In the genomic region with DNA sequence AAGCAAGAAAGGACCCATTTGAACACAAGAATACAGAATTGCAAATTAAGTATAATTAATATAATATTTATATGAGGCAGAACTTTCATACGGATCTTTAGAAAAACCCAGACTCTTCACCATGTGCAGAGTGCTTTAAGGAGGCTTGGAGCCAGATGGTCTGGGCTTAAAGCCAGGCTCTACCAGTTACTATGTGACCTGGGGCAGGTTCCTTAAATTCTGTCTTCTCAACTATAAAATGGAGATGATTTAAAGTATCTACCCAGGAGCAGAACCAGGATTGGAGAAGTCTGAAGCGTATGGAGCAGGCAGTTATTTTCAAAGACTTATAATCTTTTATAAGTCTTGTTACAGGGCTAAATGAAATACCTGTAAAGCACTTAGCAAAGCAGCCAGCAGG, we compare ENCODE assay signal across 18 cellular contexts.
A peak's percentile ranks its signal among the peaks of the same experiment; 100 is the strongest.
DNase-seq lines count a peak whose midpoint lies in the region; ATAC-seq lines count a peak whose summit lies in the region.
"Had no signal": no experiment of that assay in that cellular context is flagged by ENCODE, and none has a peak within 500 bp of the region (broad histone marks: within the 10 kb centered on the region; RNA-seq: fewer than 3 reads in every experiment).

No MANE protein-coding gene starts in this region.

- no peak overlapping the region for H3K4me3 ChIP-seq in esophagus (ENCODE audit: low read depth in 1 of 2, low read length in 2 of 2)
- H3K4me3 ChIP-seq: adrenal gland had no signal

- no peaks in the 10 kb centered on the region for H3K4me1 ChIP-seq in esophagus (ENCODE audit: control insufficient read depth in 2 of 2, insufficient read depth in 2 of 2, low read length in 1 of 2)

- 35 to 40% methylated on average over 2 of the region's 2 CpGs for WGBS in esophagus, 2 donors

- ATAC-seq in HG02759 (IDR thresholded peaks at IDR 0.05; ENCODE audit: unreplicated experiment) (no peak), HG02852 (IDR thresholded peaks at IDR 0.05; ENCODE audit: unreplicated experiment) (no peak), HG02981 (IDR thresholded peaks at IDR 0.05; ENCODE audit: unreplicated experiment) (no peak)
- ATAC-seq: Panc1, T-helper 17 cell had no signal

- no peaks in the 10 kb centered on the region for H3K27me3 ChIP-seq in esophagus (ENCODE audit: control insufficient read depth in 1 of 2, insufficient read depth in 2 of 2, low read length in 2 of 2)
- H3K27me3 ChIP-seq: adrenal gland had no signal

- H3K36me3 ChIP-seq in esophagus (ENCODE audit: control insufficient read depth in 2 of 2, insufficient read depth in 2 of 2, low read length in 1 of 2), result no peaks in the 10 kb centered on the region
- H3K36me3 ChIP-seq: adrenal gland had no signal

- peak overlapping the region; percentile 12 to 49 for H3K27ac ChIP-seq in esophagus (ENCODE audit: low read depth in 2 of 2, low read length in 1 of 2)
- H3K27ac ChIP-seq: adrenal gland had no signal

- no peaks in the 10 kb centered on the region for H3K9me3 ChIP-seq in esophagus (ENCODE audit: control insufficient read depth in 2 of 2, insufficient read depth in 1 of 2, low read depth in 1 of 2, low read length in 1 of 2)
- H3K9me3 ChIP-seq: adrenal gland had no signal

- in situ Hi-C loops in G401 (cut with HindIII; ENCODE audit: low sequenced_read_pairs), result no loop called here

- peak; percentile 33 for DNase-seq in G401 (ENCODE audit: low spot score)
- peak; percentile 62 for DNase-seq in NCI-H82 treated with DMSO at 0.1 percent for 48 hours (lab: John Stamatoyannopoulos, UW; ENCODE audit: unreplicated experiment)
- peak; percentile 7 for DNase-seq in midbrain (lab: John Stamatoyannopoulos, UW)
- no peak for DNase-seq in NCI-H774 (lab: John Stamatoyannopoulos, UW)
- DNase-seq: activated CD4-positive, alpha-beta T cell treated with anti-CD3 and anti-CD28 coated beads for 48 hours; cortex of kidney; HFFc6; MM.1S; NCI-H2107; stimulated activated CD8-positive, alpha-beta memory T cell treated with anti-CD3 and anti-CD28 coated beads, Interleukin-4, amount 100 ng/mL, for 48 hours; T-helper 17 cell; trophoblast cell had no signal
